In the genomic region with DNA sequence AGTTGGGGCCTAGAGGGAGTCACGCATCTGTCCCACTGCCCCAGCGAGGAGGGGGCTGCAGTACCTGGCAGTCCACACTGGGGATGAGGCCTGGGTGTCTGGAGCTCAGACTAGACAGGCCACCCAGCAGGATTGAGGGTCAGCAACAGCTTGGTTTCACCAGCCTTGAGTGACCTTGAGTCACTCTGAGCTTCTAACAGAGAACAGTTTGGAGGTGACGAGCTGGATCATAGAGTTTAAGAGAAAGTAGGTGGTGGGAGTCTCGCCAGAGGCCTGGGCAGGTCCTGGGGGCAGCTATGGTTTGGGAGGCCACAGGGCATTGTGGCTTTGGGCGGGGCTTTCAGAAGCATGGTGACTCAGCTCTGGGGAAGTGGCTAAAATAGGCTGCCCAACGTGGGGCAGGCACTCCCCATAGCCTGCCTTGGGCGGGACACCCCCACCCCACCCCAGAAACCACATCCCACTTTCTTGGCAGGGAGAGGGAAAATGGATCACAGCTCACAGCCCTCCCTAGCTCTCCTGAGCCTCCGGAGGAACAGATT, we compare ENCODE assay signal across 8 cellular contexts. TPM values are rescaled to one million over a fixed set of nuclear protein-coding genes. Genes with fewer than 3 reads are reported as not detected.
DNase-seq lines count a peak whose midpoint lies in the region; ATAC-seq and TF ChIP-seq lines count a peak whose summit lies in the region.

No MANE protein-coding gene starts in this region.

- H3K4me3 Mint-ChIP-seq in Calu3 (ENCODE audit: low read depth, unreplicated experiment) (peak overlapping the region; percentile 52), WTC11 (no peak overlapping the region)
- H3K4me3 Mint-ChIP-seq in activated CD8-positive, alpha-beta T cell treated with anti-CD3 and anti-CD28 coated beads for 36 hours = no peak overlapping the region

- H3K36me3 Mint-ChIP-seq in Calu3 (ENCODE audit: insufficient read depth, unreplicated experiment) (peaks cover 60% of the 10 kb centered on the region), WTC11 (peaks cover under 1% of the 10 kb centered on the region; the same call in 1 of the 2 replicates)
- no peaks in the 10 kb centered on the region for H3K36me3 Mint-ChIP-seq in activated CD8-positive, alpha-beta T cell treated with anti-CD3 and anti-CD28 coated beads for 36 hours (ENCODE audit: low read depth)

- no peaks in the 10 kb centered on the region for H3K9me3 Mint-ChIP-seq in Calu3 (ENCODE audit: low read depth, unreplicated experiment)
- no peaks in the 10 kb centered on the region for H3K9me3 Mint-ChIP-seq in activated CD8-positive, alpha-beta T cell treated with anti-CD3 and anti-CD28 coated beads for 36 hours
- H3K9me3 Mint-ChIP-seq in WTC11 = no peaks in the 10 kb centered on the region

- POLR2A ChIA-PET in activated CD8-positive, alpha-beta T cell treated with anti-CD3 and anti-CD28 coated beads for 36 hours (lab: Charles Lee) = no interaction called here
- POLR2A ChIA-PET in WTC11 (lab: Charles Lee) = interaction anchor here (0.5 to 1.2 kb wide), 3 partner anchors 8 to 52 kb away, joined by 3 to 4 read pairs (median 4); no protein-coding TSS in a partner anchor

- ATAC-seq in GM21367 (IDR thresholded peaks at IDR 0.05; ENCODE audit: unreplicated experiment) = peak; percentile 83
- ATAC-seq in HG03521 (IDR thresholded peaks at IDR 0.05; ENCODE audit: unreplicated experiment) = peak; percentile 58
- peak; percentile 37 for ATAC-seq in activated CD8-positive, alpha-beta T cell treated with anti-CD3 and anti-CD28 coated beads for 36 hours
- peak; percentile 25 for ATAC-seq in left ventricle myocardium superior
- peak; percentile 44 for ATAC-seq in stimulated activated naive CD8-positive, alpha-beta T cell treated with anti-CD3 and anti-CD28 coated beads, Interleukin-15, Interleukin-2, amounts not matched to agents 100 U/mL and 50 U/mL, for 24 hours
- no peak for ATAC-seq in WTC11

- CTCF ChIA-PET in Calu3 (lab: Charles Lee) (interaction anchor here (0.7 to 1.8 kb wide), 7 partner anchors 17 to 78 kb away, joined by 3 to 12 read pairs (median 5); a partner anchor contains a TSS), WTC11 (lab: Charles Lee) (interaction anchor here (0.8 to 3.1 kb wide), 5 partner anchors 10 to 78 kb away, joined by 3 to 10 read pairs (median 3); no protein-coding TSS in a partner anchor)
- CTCF ChIA-PET in activated CD8-positive, alpha-beta T cell treated with anti-CD3 and anti-CD28 coated beads for 36 hours (lab: Charles Lee) = interaction anchor here (1.8 to 1.9 kb wide), 2 partner anchors 35 to 79 kb away, joined by 6 to 7 read pairs; no protein-coding TSS in a partner anchor

- DNase-seq in Calu3 (peak; percentile 86), left ventricle myocardium superior (peak; percentile 68), NCI-H748 treated with DMSO at 0.1 percent for 48 hours (lab: John Stamatoyannopoulos, UW) (no peak), WTC11 (ENCODE audit: low spot score) (no peak)
- peak; percentile 13 for DNase-seq in activated CD8-positive, alpha-beta T cell treated with anti-CD3 and anti-CD28 coated beads for 36 hours
- DNase-seq in stimulated activated naive CD8-positive, alpha-beta T cell treated with anti-CD3 and anti-CD28 coated beads, Interleukin-15, Interleukin-2, amounts not matched to agents 100 U/mL and 50 U/mL, for 24 hours = peak; percentile 22

- TF ChIP-seq CTCF in Calu3 (IDR thresholded peaks at IDR 0.05; ENCODE audit: unreplicated experiment) (no peak), WTC11 (IDR thresholded peaks at IDR 0.05) (no peak)
- no peak for TF ChIP-seq CTCF in activated CD8-positive, alpha-beta T cell treated with anti-CD3 and anti-CD28 coated beads for 36 hours (IDR thresholded peaks at IDR 0.05)

- BruUV-seq in Calu3 (replicated peaks; lab: Mats Ljungman, UMichigan) = no TSS peak

- H3K27me3 Mint-ChIP-seq in Calu3 (ENCODE audit: unreplicated experiment) (no peaks in the 10 kb centered on the region), WTC11 (ENCODE audit: low read depth) (no peaks in the 10 kb centered on the region)
- peaks cover 4% of the 10 kb centered on the region for H3K27me3 Mint-ChIP-seq in activated CD8-positive, alpha-beta T cell treated with anti-CD3 and anti-CD28 coated beads for 36 hours

- intact Hi-C loops in Calu3 (cut with micrococcal nuclease; ENCODE audit: unreplicated experiment) = no loop called here
- intact Hi-C loops in activated CD8-positive, alpha-beta T cell treated with anti-CD3 and anti-CD28 coated beads for 36 hours (cut with micrococcal nuclease) = no loop called here
- intact Hi-C loops in left ventricle myocardium superior (cut with micrococcal nuclease) = no loop called here

- peaks cover 77% of the 10 kb centered on the region for H3K4me1 Mint-ChIP-seq in Calu3 (ENCODE audit: low read depth, unreplicated experiment)
- H3K4me1 Mint-ChIP-seq in activated CD8-positive, alpha-beta T cell treated with anti-CD3 and anti-CD28 coated beads for 36 hours (ENCODE audit: low read depth) = peaks cover 10% of the 10 kb centered on the region
- H3K4me1 Mint-ChIP-seq in WTC11 = peaks cover 19% of the 10 kb centered on the region

- H3K27ac Mint-ChIP-seq in Calu3 (ENCODE audit: unreplicated experiment) = peak overlapping the region; percentile 91
- H3K27ac Mint-ChIP-seq in activated CD8-positive, alpha-beta T cell treated with anti-CD3 and anti-CD28 coated beads for 36 hours = no peak overlapping the region
- no peak overlapping the region for H3K27ac Mint-ChIP-seq in WTC11

TF ChIP-seq in WTC11, 78 proteins besides CTCF, POLR2A, EP300 and RAD21 (continues in another document):
- TF ChIP-seq KAT7 (CRISPR knock-in tag; IDR thresholded peaks at IDR 0.05; ENCODE audit: borderline replicate concordance) (no peak), ZBTB21 (CRISPR knock-in tag; IDR thresholded peaks at IDR 0.05; ENCODE audit: borderline replicate concordance) (no peak), GABPB1 (CRISPR knock-in tag; IDR thresholded peaks at IDR 0.05) (no peak), NR1H2 (CRISPR knock-in tag; IDR thresholded peaks at IDR 0.05) (no peak), JAZF1 (CRISPR knock-in tag; IDR thresholded peaks at IDR 0.05) (no peak), CREM (CRISPR knock-in tag; IDR thresholded peaks at IDR 0.05) (no peak), JUN (CRISPR knock-in tag; IDR thresholded peaks at IDR 0.05) (no peak)
- TF ChIP-seq, protein P1, sequence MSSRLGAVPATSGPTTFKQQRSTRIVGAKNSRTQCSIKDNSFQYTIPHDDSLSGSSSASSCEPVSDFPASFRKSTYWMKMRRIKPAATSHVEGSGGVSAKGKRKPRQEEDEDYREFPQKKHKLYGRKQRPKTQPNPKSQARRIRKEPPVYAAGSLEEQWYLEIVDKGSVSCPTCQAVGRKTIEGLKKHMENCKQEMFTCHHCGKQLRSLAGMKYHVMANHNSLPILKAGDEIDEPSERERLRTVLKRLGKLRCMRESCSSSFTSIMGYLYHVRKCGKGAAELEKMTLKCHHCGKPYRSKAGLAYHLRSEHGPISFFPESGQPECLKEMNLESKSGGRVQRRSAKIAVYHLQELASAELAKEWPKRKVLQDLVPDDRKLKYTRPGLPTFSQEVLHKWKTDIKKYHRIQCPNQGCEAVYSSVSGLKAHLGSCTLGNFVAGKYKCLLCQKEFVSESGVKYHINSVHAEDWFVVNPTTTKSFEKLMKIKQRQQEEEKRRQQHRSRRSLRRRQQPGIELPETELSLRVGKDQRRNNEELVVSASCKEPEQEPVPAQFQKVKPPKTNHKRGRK (CRISPR knock-in tag; IDR thresholded peaks at IDR 0.05; ENCODE audit: borderline replicate concordance) = no peak
- TF ChIP-seq, protein P2, sequence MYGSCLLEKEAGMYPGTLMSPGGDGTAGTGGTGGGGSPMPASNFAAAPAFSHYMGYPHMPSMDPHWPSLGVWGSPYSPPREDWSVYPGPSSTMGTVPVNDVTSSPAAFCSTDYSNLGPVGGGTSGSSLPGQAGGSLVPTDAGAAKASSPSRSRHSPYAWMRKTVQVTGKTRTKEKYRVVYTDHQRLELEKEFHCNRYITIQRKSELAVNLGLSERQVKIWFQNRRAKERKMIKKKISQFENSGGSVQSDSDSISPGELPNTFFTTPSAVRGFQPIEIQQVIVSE (CRISPR knock-in tag; IDR thresholded peaks at IDR 0.05; ENCODE audit: borderline replicate concordance) = no peak
- TF ChIP-seq, protein P3, sequence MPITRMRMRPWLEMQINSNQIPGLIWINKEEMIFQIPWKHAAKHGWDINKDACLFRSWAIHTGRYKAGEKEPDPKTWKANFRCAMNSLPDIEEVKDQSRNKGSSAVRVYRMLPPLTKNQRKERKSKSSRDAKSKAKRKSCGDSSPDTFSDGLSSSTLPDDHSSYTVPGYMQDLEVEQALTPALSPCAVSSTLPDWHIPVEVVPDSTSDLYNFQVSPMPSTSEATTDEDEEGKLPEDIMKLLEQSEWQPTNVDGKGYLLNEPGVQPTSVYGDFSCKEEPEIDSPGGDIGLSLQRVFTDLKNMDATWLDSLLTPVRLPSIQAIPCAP (CRISPR knock-in tag; IDR thresholded peaks at IDR 0.05) = no peak
- TF ChIP-seq, protein P4, sequence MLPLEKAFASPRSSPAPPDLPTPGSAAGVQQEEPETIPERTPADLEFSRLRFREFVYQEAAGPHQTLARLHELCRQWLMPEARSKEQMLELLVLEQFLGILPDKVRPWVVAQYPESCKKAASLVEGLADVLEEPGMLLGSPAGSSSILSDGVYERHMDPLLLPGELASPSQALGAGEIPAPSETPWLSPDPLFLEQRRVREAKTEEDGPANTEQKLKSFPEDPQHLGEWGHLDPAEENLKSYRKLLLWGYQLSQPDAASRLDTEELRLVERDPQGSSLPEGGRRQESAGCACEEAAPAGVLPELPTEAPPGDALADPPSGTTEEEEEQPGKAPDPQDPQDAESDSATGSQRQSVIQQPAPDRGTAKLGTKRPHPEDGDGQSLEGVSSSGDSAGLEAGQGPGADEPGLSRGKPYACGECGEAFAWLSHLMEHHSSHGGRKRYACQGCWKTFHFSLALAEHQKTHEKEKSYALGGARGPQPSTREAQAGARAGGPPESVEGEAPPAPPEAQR (CRISPR knock-in tag; IDR thresholded peaks at IDR 0.05) = no peak

RNA-seq across cellular contexts. Expression of a gene that starts 20.5 kb away (rescaled TPM):
- total RNA-seq in Calu3 (2022) = 50.2 and 60.1 TPM in 2 replicates
- total RNA-seq in activated CD8-positive, alpha-beta T cell treated with anti-CD3 and anti-CD28 coated beads for 36 hours = 1 to 10 TPM in 1 of 2 experiments, under 1 TPM in 1; 0.72 to 1.1 TPM
- 51.4 TPM for total RNA-seq in left ventricle myocardium superior
- 17.0 to 18.8 TPM (median 18.4 TPM) in 3 replicates for total RNA-seq in WTC11 (2021)

RNA-seq across cellular contexts. Expression of a gene that starts 29.7 kb away (rescaled TPM):
- total RNA-seq in Calu3 (2022) (not detected in 2 replicates), left ventricle myocardium superior (not detected), WTC11 (2021) (not detected in 3 replicates)
- not detected for total RNA-seq in activated CD8-positive, alpha-beta T cell treated with anti-CD3 and anti-CD28 coated beads for 36 hours

Comparison
In these comparisons a context has a peak if more than half of its experiments do, and no peak if none do; other contexts are left out.
1. DNase-seq: peak in Calu3 (single experiment), activated CD8-positive, alpha-beta T cell treated with anti-CD3 and anti-CD28 coated beads for 36 hours (single experiment), left ventricle myocardium superior (single experiment) and stimulated activated naive CD8-positive, alpha-beta T cell treated with anti-CD3 and anti-CD28 coated beads, Interleukin-15, Interleukin-2, amounts not matched to agents 100 U/mL and 50 U/mL, for 24 hours (single experiment); none in NCI-H748 treated with DMSO at 0.1 percent for 48 hours (single experiment) and WTC11 (single experiment).